ENCODE assay signal across 8 cellular contexts in genomic region chr17:54426287-54426886, GRCh38.
DNase-seq lines count a peak whose midpoint lies in the region; ATAC-seq, FAIRE-seq and TF ChIP-seq lines count a peak whose summit lies in the region.

No MANE protein-coding gene starts in this region.

- FAIRE-seq in RCC 7860 (lab: Jason Lieb, UNC) = no peak

- no peaks in the 10 kb centered on the region for H3K27me3 ChIP-seq in thyroid gland
- H3K27me3 ChIP-seq in vagina = no peaks in the 10 kb centered on the region

- intact Hi-C loops in thyroid gland (cut with DNase I) = no loop called here
- intact Hi-C loops in vagina (cut with DNase I) = no loop called here

- no peak overlapping the region for H3K27ac ChIP-seq in thyroid gland
- no peak overlapping the region for H3K27ac ChIP-seq in vagina

- H3K9me3 ChIP-seq in thyroid gland (no peaks in the 10 kb centered on the region), vagina (no peaks in the 10 kb centered on the region)

- no peak overlapping the region for H3K4me3 ChIP-seq in thyroid gland (replicated peaks in 1 of 3)
- H3K4me3 ChIP-seq in vagina = no peak overlapping the region

- TF ChIP-seq POLR2A in thyroid gland (IDR thresholded peaks at IDR 0.05) (no peak), vagina (IDR thresholded peaks at IDR 0.05) (no peak)

- DNase-seq in NCI-H510A treated with DMSO at 0.1 percent for 48 hours (lab: John Stamatoyannopoulos, UW) (peak; percentile 37), NCI-H510A (lab: John Stamatoyannopoulos, UW) (no peak), NCI-H774 (lab: John Stamatoyannopoulos, UW) (peak; percentile 6), thyroid gland (no peak), HCEC 1CT (no peak), RCC 7860 (ENCODE audit: low spot score) (no peak), vagina (ENCODE audit: extremely low spot score in 2 of 2) (no peak)

- ATAC-seq in esophagus mucosa = peak; percentile 51

- H3K36me3 ChIP-seq in thyroid gland = no peaks in the 10 kb centered on the region
- no peaks in the 10 kb centered on the region for H3K36me3 ChIP-seq in vagina

- 58 to 73% methylated on average over 1 of the region's 1 CpG for WGBS in thyroid gland, 2 donors

- H3K4me1 ChIP-seq in thyroid gland (peaks cover 0 to 9% of the 10 kb centered on the region in 2 donors), vagina (no peaks in the 10 kb centered on the region)

- TF ChIP-seq CTCF in thyroid gland (IDR thresholded peaks at IDR 0.05) (peak in 4 of 6 experiments; percentile 10 to 48 (median 34)), vagina (IDR thresholded peaks at IDR 0.05) (no peak)

Comparison
In these comparisons a context has a peak if more than half of its experiments do, and no peak if none do; other contexts are left out.
1. DNase-seq: peak in NCI-H510A treated with DMSO at 0.1 percent for 48 hours (single experiment) and NCI-H774 (single experiment); none in NCI-H510A (single experiment), thyroid gland (0 of 2), HCEC 1CT (single experiment), RCC 7860 (single experiment) and vagina (0 of 2).
2. CTCF ChIP-seq: peak in thyroid gland (4 of 6); none in vagina (0 of 3).